Comparison of ENCODE assay signal across 24 cellular contexts in genomic region chr12:105343836-105344235, GRCh38. TPM values are rescaled to one million over a fixed set of nuclear protein-coding genes. Genes with fewer than 3 reads are reported as not detected.
DNase-seq lines count a peak whose midpoint lies in the region; ATAC-seq and TF ChIP-seq lines count a peak whose summit lies in the region.
"Had no signal": no experiment of that assay in that cellular context is flagged by ENCODE, and none has a peak within 500 bp of the region (broad histone marks: within the 10 kb centered on the region; RNA-seq: fewer than 3 reads in every experiment).

No MANE protein-coding gene starts in this region.

- peaks cover 19% of the 10 kb centered on the region for H3K36me3 Mint-ChIP-seq in WTC11

- H3K4me2 ChIP-seq in hepatocyte = no peak overlapping the region

- H3K4me3 Mint-ChIP-seq in WTC11 = no peak overlapping the region
- H3K4me3 Mint-ChIP-seq: activated naive CD4-positive, alpha-beta T cell treated with anti-CD3 and anti-CD28 coated beads for 36 hours; stimulated activated memory B cell treated with anti-CD40 and anti-IgM and Interleukin-4, amounts not matched to agents 10 μg/mL and 1 μg/mL and 100 μg/mL, for 72 hours had no signal

- POLR2A ChIA-PET in WTC11 (lab: Charles Lee) = no interaction called here

- H3K27ac Mint-ChIP-seq in WTC11 = no peak overlapping the region
- H3K27ac Mint-ChIP-seq: activated naive CD4-positive, alpha-beta T cell treated with anti-CD3 and anti-CD28 coated beads for 36 hours; stimulated activated memory B cell treated with anti-CD40 and anti-IgM and Interleukin-4, amounts not matched to agents 10 μg/mL and 1 μg/mL and 100 μg/mL, for 72 hours had no signal

- no peaks in the 10 kb centered on the region for H3K36me3 ChIP-seq in hepatocyte (replicated peaks; ENCODE audit: insufficient read depth, low read depth)
- H3K36me3 ChIP-seq: lower lobe of right lung, vagina had no signal

- H3K4me3 ChIP-seq in hepatocyte = no peak overlapping the region
- H3K4me3 ChIP-seq: coronary artery, lower lobe of right lung, vagina had no signal

- ATAC-seq in WTC11 (peak; percentile 60), HG02852 (IDR thresholded peaks at IDR 0.05; ENCODE audit: unreplicated experiment) (no peak), HG03039 (IDR thresholded peaks at IDR 0.05; ENCODE audit: unreplicated experiment) (no peak)
- ATAC-seq: HCT116; lower lobe of right lung; Right ventricle myocardium inferior; stimulated activated memory B cell treated with anti-CD40 and anti-IgM and Interleukin-4, amounts not matched to agents 10 μg/mL and 1 μg/mL and 100 μg/mL, for 72 hours had no signal

- H4K20me1 ChIP-seq in hepatocyte (ENCODE audit: insufficient read depth, poor library complexity, severe bottlenecking) = no peaks in the 10 kb centered on the region

- H3K9me3 ChIP-seq in hepatocyte (ENCODE audit: low read depth) = no peaks in the 10 kb centered on the region
- H3K9me3 ChIP-seq: lower lobe of right lung had no signal

- no peak overlapping the region for H2AFZ ChIP-seq in hepatocyte

- no peak for TF ChIP-seq CTCF in WTC11 (IDR thresholded peaks at IDR 0.05)
- no peak for TF ChIP-seq CTCF in hepatocyte (IDR thresholded peaks at IDR 0.05; ENCODE audit: poor library complexity)

- peaks cover 77% of the 10 kb centered on the region for H3K27me3 Mint-ChIP-seq in WTC11 (ENCODE audit: low read depth)
- H3K27me3 Mint-ChIP-seq: stimulated activated memory B cell treated with anti-CD40 and anti-IgM and Interleukin-4, amounts not matched to agents 10 μg/mL and 1 μg/mL and 100 μg/mL, for 72 hours had no signal

- 100% methylated on average over 1 of the region's 1 CpG for WGBS in hepatocyte (ENCODE audit: low lambda C conversion rate, missing lambda C conversion rate)

- H3K4me1 ChIP-seq in hepatocyte (ENCODE audit: insufficient read depth) = no peaks in the 10 kb centered on the region
- H3K4me1 ChIP-seq: lower lobe of right lung, vagina had no signal

- peaks cover 22% of the 10 kb centered on the region for H3K4me1 Mint-ChIP-seq in WTC11
- H3K4me1 Mint-ChIP-seq: stimulated activated memory B cell treated with anti-CD40 and anti-IgM and Interleukin-4, amounts not matched to agents 10 μg/mL and 1 μg/mL and 100 μg/mL, for 72 hours had no signal

- CTCF ChIA-PET in WTC11 (lab: Charles Lee) = interaction anchor here (0.5 kb wide), 1 partner anchor 240 kb away, joined by 3 read pairs; no protein-coding TSS in a partner anchor

- H3K27me3 ChIP-seq in hepatocyte = no peaks in the 10 kb centered on the region
- H3K27me3 ChIP-seq: vagina had no signal

- no peaks in the 10 kb centered on the region for H3K9me2 ChIP-seq in hepatocyte (replicated peaks; ENCODE audit: insufficient read depth)

- DNase-seq in DMS79 (lab: John Stamatoyannopoulos, UW) (peak; percentile 61), NCI-H1092 treated with DMSO at 0.1 percent for 48 hours (lab: John Stamatoyannopoulos, UW) (peak; percentile 89), NCI-H2107 (lab: John Stamatoyannopoulos, UW) (peak; percentile 44), WTC11 (ENCODE audit: low spot score) (no peak), SKM-1 (lab: John Stamatoyannopoulos, UW; ENCODE audit: unreplicated experiment) (no peak), hepatocyte (ENCODE audit: low spot score) (no peak)
- DNase-seq: activated CD4-positive, alpha-beta T cell treated with anti-CD3 and anti-CD28 coated beads for 1 hour; activated naive CD4-positive, alpha-beta T cell treated with anti-CD3 and anti-CD28 coated beads for 36 hours; activated T-cell treated with anti-CD3 and anti-CD28 coated beads, Interleukin-2, amount 50 U/mL, for 48 hours; amniotic stem cell; C1 segment of cervical spinal cord; Calu3; Kasumi-1; lower lobe of right lung; NCI-H1105 treated with DMSO at 0.1 percent for 48 hours; NCI-H526 treated with DMSO at 0.1 percent for 48 hours; OCI-M1 had no signal

- peaks cover 20% of the 10 kb centered on the region for H3K9me3 Mint-ChIP-seq in WTC11

- H3K27ac ChIP-seq in hepatocyte = no peak overlapping the region
- H3K27ac ChIP-seq: lower lobe of right lung, vagina had no signal

- H3K79me2 ChIP-seq in hepatocyte = peaks cover 79% of the 10 kb centered on the region

TF ChIP-seq in WTC11, 78 proteins besides CTCF, POLR2A, EP300 and RAD21:
- no peak for TF ChIP-seq FOXK1 (CRISPR knock-in tag; IDR thresholded peaks at IDR 0.05)
- 0 out of 2 replicates have a peak, but pooled peaks have one; percentile 36 for TF ChIP-seq ZNF423 (CRISPR knock-in tag; IDR thresholded peaks at IDR 0.05)

RNA-seq across cellular contexts. Expression of gene C12orf75, which starts 13.3 kb away (rescaled TPM):
- 25.5 to 31.2 TPM (median 27.4 TPM) in 3 replicates for total RNA-seq in WTC11 (2021)
- total RNA-seq in hepatocyte = 80.9 and 92.3 TPM in 2 replicates
- polyA plus RNA-seq in hepatocyte = 95.2 and 103 TPM in 2 replicates

Comparison
In these comparisons a context has a peak if more than half of its experiments do, and no peak if none do; other contexts are left out.
1. DNase-seq: peak in DMS79 (single experiment), NCI-H1092 treated with DMSO at 0.1 percent for 48 hours (single experiment) and NCI-H2107 (single experiment); none in WTC11 (single experiment), SKM-1 (single experiment) and hepatocyte (single experiment).